Comparison of ENCODE assay signal across 7 cellular contexts in genomic region chr2:180979935-180980184, GRCh38. TPM values are rescaled to one million over a fixed set of nuclear protein-coding genes. Genes with fewer than 3 reads are reported as not detected.
DNase-seq lines count a peak whose midpoint lies in the region; ATAC-seq and TF ChIP-seq lines count a peak whose summit lies in the region.

No MANE protein-coding gene starts in this region.

- H3K4me3 ChIP-seq in iPS-15b (ENCODE audit: low read depth, low read length) (peak overlapping the region; percentile 56), spleen (peak overlapping the region; percentile 52 to 81 (median 58))

- 1 to 5% (median 2%) methylated on average over 12 of the region's 12 CpGs for WGBS in spleen, 5 donors

- H3K9me3 ChIP-seq in iPS-15b (ENCODE audit: control insufficient read depth, insufficient read depth, low read length) (no peaks in the 10 kb centered on the region), spleen (no peaks in the 10 kb centered on the region)

- peak overlapping the region; percentile 84 for H3K27ac Mint-ChIP-seq in activated T-helper 17 cell treated with anti-CD3 and anti-CD28 coated beads, Interleukin-2, amount 50 U/mL, for 72 hours

- peaks cover 15% of the 10 kb centered on the region for H3K4me1 Mint-ChIP-seq in activated T-helper 17 cell treated with anti-CD3 and anti-CD28 coated beads, Interleukin-2, amount 50 U/mL, for 72 hours

- H3K27me3 Mint-ChIP-seq in activated T-helper 17 cell treated with anti-CD3 and anti-CD28 coated beads, Interleukin-2, amount 50 U/mL, for 72 hours, result no peaks in the 10 kb centered on the region

- peak overlapping the region; percentile 68 for H3K4me3 Mint-ChIP-seq in activated T-helper 17 cell treated with anti-CD3 and anti-CD28 coated beads, Interleukin-2, amount 50 U/mL, for 72 hours

- no peak for TF ChIP-seq POLR2A in spleen (IDR thresholded peaks at IDR 0.05)

- DNase-seq in HEK293T (ENCODE audit: extremely low spot score), result no peak
- no peak for DNase-seq in spleen
- no peak for DNase-seq in stimulated activated naive CD4-positive, alpha-beta T cell treated with Interleukin-2 at 50 U/mL for 16 hours (lab: John Stamatoyannopoulos, UW)

- no peaks in the 10 kb centered on the region for H3K27me3 ChIP-seq in iPS-15b (ENCODE audit: control insufficient read depth, insufficient read depth, low read length)
- no peaks in the 10 kb centered on the region for H3K27me3 ChIP-seq in spleen (replicated peaks in 1 of 7)

- no peak for TF ChIP-seq CTCF in spleen (IDR thresholded peaks at IDR 0.05 in 8 of 11, conservative IDR thresholded peaks at IDR 0.05 in 3 of 11)

- POLR2A ChIA-PET in HEK293T (lab: Yijun Ruan, JAX), result interaction anchor here (0.6 to 1.4 kb wide), 2 partner anchors 297 to 854 kb away, joined by 3 read pairs; no protein-coding TSS in a partner anchor

- H3K9me3 Mint-ChIP-seq in activated T-helper 17 cell treated with anti-CD3 and anti-CD28 coated beads, Interleukin-2, amount 50 U/mL, for 72 hours, result no peaks in the 10 kb centered on the region

- peak overlapping the region; percentile 58 for H3K9ac ChIP-seq in iPS-15b (ENCODE audit: low read depth, low read length)

- CTCF ChIA-PET in HEK293T (lab: Yijun Ruan, JAX), result interaction anchor here (1.0 kb wide), 1 partner anchor 10 kb away, joined by 3 read pairs; no protein-coding TSS in a partner anchor

- intact Hi-C loops in spleen (cut with DNase I; ENCODE audit: low total_unique reads), result no loop called here

- peak overlapping the region; percentile 72 to 90 (median 86) for H3K27ac ChIP-seq in spleen

- no peaks in the 10 kb centered on the region for H3K36me3 ChIP-seq in iPS-15b (ENCODE audit: control insufficient read depth, insufficient read depth, low read length)
- H3K36me3 ChIP-seq in spleen, result peaks cover 0 to 9% (median 0%) of the 10 kb centered on the region in 6 donors

- peaks cover 40% of the 10 kb centered on the region for H3K36me3 Mint-ChIP-seq in activated T-helper 17 cell treated with anti-CD3 and anti-CD28 coated beads, Interleukin-2, amount 50 U/mL, for 72 hours (ENCODE audit: low read depth)

- ATAC-seq in activated T-helper 17 cell treated with anti-CD3 and anti-CD28 coated beads, Interleukin-2, amount 50 U/mL, for 72 hours (replicated peaks), result no peak
- ATAC-seq in GM19463 (IDR thresholded peaks at IDR 0.05; ENCODE audit: unreplicated experiment), result no peak
- ATAC-seq in HG03439 (IDR thresholded peaks at IDR 0.05; ENCODE audit: unreplicated experiment), result no peak

- H3K4me1 ChIP-seq in iPS-15b (ENCODE audit: control insufficient read depth, insufficient read depth, low read length) (peaks cover 23% of the 10 kb centered on the region), spleen (peaks cover 11 to 49% (median 36%) of the 10 kb centered on the region in 6 donors)

TF ChIP-seq in HEK293T, 16 proteins besides CTCF, POLR2A, EP300 and RAD21:
- TF ChIP-seq HDGF (IDR thresholded peaks at IDR 0.05; ENCODE audit: borderline replicate concordance), result no peak
- peak; percentile 78 for TF ChIP-seq L3MBTL2 (conservative IDR thresholded peaks at IDR 0.05)

RNA-seq across cellular contexts. Expression of gene UBE2E3, which starts 0.5 kb away (rescaled TPM):
- total RNA-seq in activated T-helper 17 cell treated with anti-CD3 and anti-CD28 coated beads, Interleukin-2, amount 50 U/mL, for 72 hours, result 10 to 100 TPM; 26.9 to 38.1 TPM
- 10 to 100 TPM; 29.9 to 66.5 (median 49.9) TPM for total RNA-seq in spleen
- polyA plus RNA-seq in spleen, result 10 to 100 TPM; 36.5 to 49.5 (median 46.7) TPM
